In the genomic region with DNA sequence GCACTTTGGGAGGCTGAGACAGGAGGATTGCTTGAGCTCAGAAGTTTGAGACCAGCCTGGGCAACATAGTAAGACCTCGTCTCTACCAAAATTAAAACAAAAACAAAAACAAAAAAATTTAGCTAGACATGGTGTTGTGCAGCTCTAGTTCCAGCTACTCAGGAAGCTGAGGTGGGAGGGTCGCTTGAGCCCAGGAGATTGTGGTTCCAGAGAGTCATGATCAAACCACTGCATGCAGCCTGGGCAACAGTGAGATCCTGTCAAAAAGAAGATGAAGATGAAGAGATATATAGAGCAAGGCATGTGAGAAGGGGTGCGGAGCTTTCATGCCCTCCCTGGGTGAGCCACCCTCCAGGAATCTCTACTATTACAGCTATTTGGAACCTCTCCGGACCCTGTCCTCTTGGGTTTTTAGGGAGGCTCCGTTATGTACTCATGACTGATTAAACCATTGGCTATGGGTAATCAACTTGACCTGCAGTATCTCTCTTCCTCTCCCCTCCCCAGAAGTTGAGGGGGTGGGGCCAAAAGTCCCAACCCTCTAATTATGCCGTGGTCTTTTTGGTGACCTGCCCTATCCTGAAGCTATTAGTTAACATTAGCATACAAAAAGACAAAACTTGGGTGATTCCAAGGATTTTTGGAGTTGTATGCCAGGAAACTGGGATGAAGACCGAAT, we compare ENCODE assay signal across 1 cellular context.
TF ChIP-seq lines count a peak whose summit lies in the region.

No MANE protein-coding gene starts in this region.

TF ChIP-seq in GM12878, 131 proteins besides CTCF, POLR2A, EP300 and RAD21:
- TF ChIP-seq CHD2 (IDR thresholded peaks at IDR 0.05; ENCODE audit: borderline replicate concordance, low read depth, low read length): no peak
- TF ChIP-seq DPF2 (IDR thresholded peaks at IDR 0.05): no peak
- TF ChIP-seq MYC (IDR thresholded peaks at IDR 0.05; ENCODE audit: insufficient read depth, insufficient read length, insufficient replicate concordance, low read length, severe bottlenecking): no peak
- TF ChIP-seq YBX1 (IDR thresholded peaks at IDR 0.05): no peak
- no peak for TF ChIP-seq RAD51 (IDR thresholded peaks at IDR 0.05)
- TF ChIP-seq NRF1 (conservative IDR thresholded peaks at IDR 0.05; ENCODE audit: low read depth, low read length): no peak
- TF ChIP-seq, protein P1, sequence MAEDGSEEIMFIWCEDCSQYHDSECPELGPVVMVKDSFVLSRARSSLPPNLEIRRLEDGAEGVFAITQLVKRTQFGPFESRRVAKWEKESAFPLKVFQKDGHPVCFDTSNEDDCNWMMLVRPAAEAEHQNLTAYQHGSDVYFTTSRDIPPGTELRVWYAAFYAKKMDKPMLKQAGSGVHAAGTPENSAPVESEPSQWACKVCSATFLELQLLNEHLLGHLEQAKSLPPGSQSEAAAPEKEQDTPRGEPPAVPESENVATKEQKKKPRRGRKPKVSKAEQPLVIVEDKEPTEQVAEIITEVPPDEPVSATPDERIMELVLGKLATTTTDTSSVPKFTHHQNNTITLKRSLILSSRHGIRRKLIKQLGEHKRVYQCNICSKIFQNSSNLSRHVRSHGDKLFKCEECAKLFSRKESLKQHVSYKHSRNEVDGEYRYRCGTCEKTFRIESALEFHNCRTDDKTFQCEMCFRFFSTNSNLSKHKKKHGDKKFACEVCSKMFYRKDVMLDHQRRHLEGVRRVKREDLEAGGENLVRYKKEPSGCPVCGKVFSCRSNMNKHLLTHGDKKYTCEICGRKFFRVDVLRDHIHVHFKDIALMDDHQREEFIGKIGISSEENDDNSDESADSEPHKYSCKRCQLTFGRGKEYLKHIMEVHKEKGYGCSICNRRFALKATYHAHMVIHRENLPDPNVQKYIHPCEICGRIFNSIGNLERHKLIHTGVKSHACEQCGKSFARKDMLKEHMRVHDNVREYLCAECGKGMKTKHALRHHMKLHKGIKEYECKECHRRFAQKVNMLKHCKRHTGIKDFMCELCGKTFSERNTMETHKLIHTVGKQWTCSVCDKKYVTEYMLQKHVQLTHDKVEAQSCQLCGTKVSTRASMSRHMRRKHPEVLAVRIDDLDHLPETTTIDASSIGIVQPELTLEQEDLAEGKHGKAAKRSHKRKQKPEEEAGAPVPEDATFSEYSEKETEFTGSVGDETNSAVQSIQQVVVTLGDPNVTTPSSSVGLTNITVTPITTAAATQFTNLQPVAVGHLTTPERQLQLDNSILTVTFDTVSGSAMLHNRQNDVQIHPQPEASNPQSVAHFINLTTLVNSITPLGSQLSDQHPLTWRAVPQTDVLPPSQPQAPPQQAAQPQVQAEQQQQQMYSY (CRISPR knock-in tag; IDR thresholded peaks at IDR 0.05): no peak
- no peak for TF ChIP-seq HDAC2 (IDR thresholded peaks at IDR 0.05)
- no peak for TF ChIP-seq CREB1 (IDR thresholded peaks at IDR 0.05; ENCODE audit: low read depth)
- no peak for TF ChIP-seq SMAD1 (IDR thresholded peaks at IDR 0.05; ENCODE audit: low read depth, partially characterized antibody)
- TF ChIP-seq ZSCAN29 (IDR thresholded peaks at IDR 0.05): no peak
- TF ChIP-seq HDAC6 (IDR thresholded peaks at IDR 0.05; ENCODE audit: unreplicated experiment): no peak
TF ChIP-seq in GM12878: peak in this region for 0.
